In genomic region chr18:28063181-28063790, GRCh38 we compare ENCODE assay signal across 19 cellular contexts.
A peak's percentile ranks its signal among the peaks of the same experiment; 100 is the strongest.
DNase-seq lines count a peak whose midpoint lies in the region; ATAC-seq, FAIRE-seq and TF ChIP-seq lines count a peak whose summit lies in the region.
"Had no signal": no experiment of that assay in that cellular context is flagged by ENCODE, and none has a peak within 500 bp of the region (broad histone marks: within the 10 kb centered on the region; RNA-seq: fewer than 3 reads in every experiment).

No MANE protein-coding gene starts in this region.

- no peak for TF ChIP-seq POLR2A in H54 (IDR thresholded peaks at IDR 0.05; ENCODE audit: low read depth, low read length)

- H3K9me3 ChIP-seq in adipocyte (ENCODE audit: control insufficient read depth, low read length) = peaks cover 4% of the 10 kb centered on the region
- H3K9me3 ChIP-seq: right lobe of liver, upper lobe of left lung had no signal

- DNase-seq in H54 (ENCODE audit: insufficient read length, low spot score) (no peak), adipocyte (ENCODE audit: low read depth) (peak; percentile 66), foreskin fibroblast (peak; percentile 21 to 53), osteocyte (ENCODE audit: extremely low spot score, unreplicated experiment) (no peak), NAMALWA (ENCODE audit: low spot score) (no peak), DMS 273 treated with DMSO at 0.1 percent for 48 hours (lab: John Stamatoyannopoulos, UW) (no peak), NCI-H345 (lab: John Stamatoyannopoulos, UW) (no peak)
- DNase-seq: activated CD8-positive, alpha-beta T cell treated with anti-CD3 and anti-CD28 coated beads, Interleukin-2, amount 10 ng/mL, durations not matched to agents 7 days and 5 days; activated effector memory CD4-positive, alpha-beta T cell treated with anti-CD3 and anti-CD28 coated beads, Interleukin-2, amount 50 U/mL, for 16 hours; CD8-positive, alpha-beta memory T cell; hippocampal formation; NCI-H1105 treated with DMSO at 0.1 percent for 48 hours; right lobe of liver; upper lobe of left lung had no signal

- H3K9ac ChIP-seq in adipocyte (ENCODE audit: low read length) = peak overlapping the region; percentile 9

- peaks cover 3% of the 10 kb centered on the region for H3K36me3 Mint-ChIP-seq in osteocyte (ENCODE audit: unreplicated experiment)
- H3K36me3 Mint-ChIP-seq: CD8-positive, alpha-beta memory T cell; IgD-negative memory B cell; stimulated activated effector memory CD8-positive, alpha-beta T cell treated with anti-CD3 and anti-CD28 coated beads, Interleukin-12 subunit alpha, Interleukin-12 subunit beta, amount 100 ng/mL, for 72 hours had no signal

- peak overlapping the region; percentile 33 for H3K4me3 Mint-ChIP-seq in osteocyte (ENCODE audit: unreplicated experiment)
- H3K4me3 Mint-ChIP-seq: activated CD8-positive, alpha-beta T cell treated with anti-CD3 and anti-CD28 coated beads, Interleukin-2, amount 10 ng/mL, durations not matched to agents 7 days and 5 days; CD8-positive, alpha-beta memory T cell; central memory CD8-positive, alpha-beta T cell; IgD-negative memory B cell; stimulated activated effector memory CD8-positive, alpha-beta T cell treated with anti-CD3 and anti-CD28 coated beads, Interleukin-12 subunit alpha, Interleukin-12 subunit beta, amount 100 ng/mL, for 72 hours had no signal

- H3K27me3 ChIP-seq in adipocyte (replicated peaks; ENCODE audit: control insufficient read depth, insufficient read depth, low read length) = no peaks in the 10 kb centered on the region
- H3K27me3 ChIP-seq: right lobe of liver, upper lobe of left lung had no signal

- H3K36me3 ChIP-seq in adipocyte (ENCODE audit: control insufficient read depth, insufficient read depth, low read length, severe bottlenecking) = no peaks in the 10 kb centered on the region
- H3K36me3 ChIP-seq: right lobe of liver, upper lobe of left lung had no signal

- peak overlapping the region; percentile 78 for H3K27ac Mint-ChIP-seq in osteocyte (ENCODE audit: unreplicated experiment)
- H3K27ac Mint-ChIP-seq: activated CD8-positive, alpha-beta T cell treated with anti-CD3 and anti-CD28 coated beads, Interleukin-2, amount 10 ng/mL, durations not matched to agents 7 days and 5 days; IgD-negative memory B cell; stimulated activated effector memory CD8-positive, alpha-beta T cell treated with anti-CD3 and anti-CD28 coated beads, Interleukin-12 subunit alpha, Interleukin-12 subunit beta, amount 100 ng/mL, for 72 hours had no signal

- H3K4me3 ChIP-seq in adipocyte (ENCODE audit: low read length) = no peak overlapping the region
- no peak overlapping the region for H3K4me3 ChIP-seq in foreskin fibroblast (ENCODE audit: low read depth in 1 of 2, low read length in 2 of 2)
- H3K4me3 ChIP-seq: right lobe of liver, upper lobe of left lung had no signal

- H3K9me3 Mint-ChIP-seq in osteocyte (ENCODE audit: unreplicated experiment) = peaks cover 16% of the 10 kb centered on the region

- H3K4me1 ChIP-seq in adipocyte (ENCODE audit: control insufficient read depth, insufficient read depth, low read length) = peaks cover 36% of the 10 kb centered on the region
- H3K4me1 ChIP-seq: upper lobe of left lung had no signal

- peaks cover 57% of the 10 kb centered on the region for H3K4me1 Mint-ChIP-seq in osteocyte (ENCODE audit: unreplicated experiment)
- H3K4me1 Mint-ChIP-seq: CD8-positive, alpha-beta memory T cell; central memory CD8-positive, alpha-beta T cell; IgD-negative memory B cell; stimulated activated effector memory CD8-positive, alpha-beta T cell treated with anti-CD3 and anti-CD28 coated beads, Interleukin-12 subunit alpha, Interleukin-12 subunit beta, amount 100 ng/mL, for 72 hours had no signal

- TF ChIP-seq CTCF in foreskin fibroblast (IDR thresholded peaks at IDR 0.05; ENCODE audit: low read depth, low read length) (no peak), osteocyte (IDR thresholded peaks at IDR 0.05) (no peak)

- ATAC-seq in HG02571 (IDR thresholded peaks at IDR 0.05; ENCODE audit: unreplicated experiment) = no peak
- ATAC-seq: activated CD8-positive, alpha-beta T cell treated with anti-CD3 and anti-CD28 coated beads, Interleukin-2, amount 10 ng/mL, durations not matched to agents 7 days and 5 days; right lobe of liver; stimulated activated effector memory CD8-positive, alpha-beta T cell treated with anti-CD3 and anti-CD28 coated beads, Interleukin-12 subunit alpha, Interleukin-12 subunit beta, amount 100 ng/mL, for 72 hours had no signal

- FAIRE-seq in H54 (lab: Jason Lieb, UNC) = peak; percentile 80
- FAIRE-seq: G401.6 had no signal

- no peaks in the 10 kb centered on the region for H3K27me3 Mint-ChIP-seq in osteocyte (ENCODE audit: unreplicated experiment)
- H3K27me3 Mint-ChIP-seq: CD8-positive, alpha-beta memory T cell; central memory CD8-positive, alpha-beta T cell; IgD-negative memory B cell had no signal

Comparison
In these comparisons a context has a peak if more than half of its experiments do, and no peak if none do; other contexts are left out.
1. DNase-seq: peak in adipocyte (single experiment) and foreskin fibroblast (2 of 2); none in H54 (single experiment), osteocyte (single experiment), NAMALWA (single experiment), DMS 273 treated with DMSO at 0.1 percent for 48 hours (single experiment) and NCI-H345 (single experiment).